In genomic region chr3:9750556-9751411, GRCh38 we compare ENCODE assay signal across 8 cellular contexts. TPM values are rescaled to one million over a fixed set of nuclear protein-coding genes. Genes with fewer than 3 reads are reported as not detected.
DNase-seq lines count a peak whose midpoint lies in the region; ATAC-seq and TF ChIP-seq lines count a peak whose summit lies in the region.

No MANE protein-coding gene starts in this region.

- no peaks in the 10 kb centered on the region for H3K9me2 ChIP-seq in OCI-LY1 (ENCODE audit: low read depth, low read length)

- peaks cover 31% of the 10 kb centered on the region for H3K4me1 ChIP-seq in OCI-LY1 (ENCODE audit: insufficient read depth, low read length, severe bottlenecking)
- H3K4me1 ChIP-seq in naive thymus-derived CD4-positive, alpha-beta T cell (ENCODE audit: control insufficient read depth in 2 of 2, insufficient read depth in 2 of 2, low read length in 2 of 2): peaks cover 13 to 22% of the 10 kb centered on the region in 2 donors

- peak overlapping the region; percentile 98 for H3K4me3 ChIP-seq in OCI-LY1 (ENCODE audit: low read depth, low read length, poor library complexity, severe bottlenecking)
- peak overlapping the region; percentile 84 for H3K4me3 ChIP-seq in naive thymus-derived CD4-positive, alpha-beta T cell (ENCODE audit: low read length)

- no peaks in the 10 kb centered on the region for H3K27me3 ChIP-seq in OCI-LY1 (ENCODE audit: insufficient read depth, low read length)
- H3K27me3 ChIP-seq in naive thymus-derived CD4-positive, alpha-beta T cell (ENCODE audit: control insufficient read depth in 2 of 2, insufficient read depth in 2 of 2, low read length in 2 of 2): no peaks in the 10 kb centered on the region

- no peaks in the 10 kb centered on the region for H3K9me3 ChIP-seq in OCI-LY1 (ENCODE audit: low read length)
- no peaks in the 10 kb centered on the region for H3K9me3 ChIP-seq in naive thymus-derived CD4-positive, alpha-beta T cell (ENCODE audit: control insufficient read depth in 2 of 3, low read length in 3 of 3)

- POLR2A ChIA-PET in naive thymus-derived CD4-positive, alpha-beta T cell (lab: Charles Lee): interaction anchor here (0.8 to 3.2 kb wide), 6 partner anchors 16 to 183 kb away, joined by 3 to 33 read pairs (median 4); partner anchors contain the start of genes ARPC4, BRPF1, CAMK1 and CRELD1

- no peak for TF ChIP-seq CTCF in OCI-LY1 (IDR thresholded peaks at IDR 0.05; ENCODE audit: low read length)

- peak overlapping the region; percentile 93 to 98 (median 96) for H3K4me3 Mint-ChIP-seq in naive thymus-derived CD4-positive, alpha-beta T cell

- H3K27ac ChIP-seq in OCI-LY1 (ENCODE audit: low read depth, low read length, poor library complexity, severe bottlenecking): peak overlapping the region; percentile 86
- peak overlapping the region; percentile 73 for H3K27ac ChIP-seq in naive thymus-derived CD4-positive, alpha-beta T cell (ENCODE audit: low read depth, low read length)

- H3K9me3 Mint-ChIP-seq in naive thymus-derived CD4-positive, alpha-beta T cell: peaks cover 0 to 2% (median 0%) of the 10 kb centered on the region in 11 donors

- H3K4me2 ChIP-seq in OCI-LY1 (ENCODE audit: low read length): peak overlapping the region; percentile 99

- peaks cover 62% of the 10 kb centered on the region for H3K36me3 ChIP-seq in OCI-LY1 (ENCODE audit: insufficient read depth, low read length)
- H3K36me3 ChIP-seq in naive thymus-derived CD4-positive, alpha-beta T cell (ENCODE audit: control insufficient read depth in 2 of 3, insufficient read depth in 3 of 3, low read length in 3 of 3): peaks cover 12 to 47% (median 14%) of the 10 kb centered on the region in 3 experiments

- peaks cover 4% of the 10 kb centered on the region; the same call in 1 of the 2 replicates for H3K79me2 ChIP-seq in OCI-LY1 (ENCODE audit: insufficient read depth, low read length)

- H3K4me1 Mint-ChIP-seq in naive thymus-derived CD4-positive, alpha-beta T cell: peaks cover 30 to 60% (median 50%) of the 10 kb centered on the region in 7 donors

- 0 out of 2 replicates have a peak, but pooled peaks cover 3% of the 10 kb centered on the region for H3F3A ChIP-seq in OCI-LY1 (ENCODE audit: insufficient read depth, low read length)

- H2AFZ ChIP-seq in OCI-LY1 (ENCODE audit: low read length): peak overlapping the region; percentile 77

- peaks cover 0 to 32% (median 20%) of the 10 kb centered on the region in 5 donors for H3K36me3 Mint-ChIP-seq in naive thymus-derived CD4-positive, alpha-beta T cell

- peak; percentile 47 for DNase-seq in ELR (ENCODE audit: low read depth)
- peak; percentile 17 for DNase-seq in dermis blood vessel endothelial cell
- DNase-seq in naive thymus-derived CD4-positive, alpha-beta T cell: no peak
- no peak for DNase-seq in NCI-H1092 treated with DMSO at 0.1 percent for 48 hours (lab: John Stamatoyannopoulos, UW)
- no peak for DNase-seq in NCI-H1048 (lab: John Stamatoyannopoulos, UW)
- no peak for DNase-seq in EL

- ATAC-seq in naive thymus-derived CD4-positive, alpha-beta T cell: no peak
- ATAC-seq in HG02798 (IDR thresholded peaks at IDR 0.05; ENCODE audit: poor library complexity, unreplicated experiment): no peak

- H3K9ac ChIP-seq in OCI-LY1 (ENCODE audit: low read length): peak overlapping the region; percentile 96

- H3K27me3 Mint-ChIP-seq in naive thymus-derived CD4-positive, alpha-beta T cell: no peaks in the 10 kb centered on the region

- intact Hi-C loops in naive thymus-derived CD4-positive, alpha-beta T cell (cut with micrococcal nuclease): loop anchor here (1.0 to 2.0 kb wide), 11 partner anchors 19 to 570 kb away; partner anchors contain the start of genes CAMK1 (in 2 of the 2), JAGN1 (in 2 of the 2), SETD5 (in 2 of the 2) and TADA3 (in 2 of the 2)

- no peaks in the 10 kb centered on the region for H4K20me1 ChIP-seq in OCI-LY1 (ENCODE audit: insufficient read depth, low read length)

- H3K27ac Mint-ChIP-seq in naive thymus-derived CD4-positive, alpha-beta T cell: peak overlapping the region; percentile 86 to 96 (median 93)

- CTCF ChIA-PET in naive thymus-derived CD4-positive, alpha-beta T cell (lab: Charles Lee): interaction anchor here (0.7 kb wide), 1 partner anchor 492 kb away, joined by 3 read pairs; no protein-coding TSS in a partner anchor

RNA-seq across cellular contexts. Expression of gene OGG1, which starts 1.0 kb away (rescaled TPM):
- 15.5 and 16.6 TPM in 2 replicates for total RNA-seq in dermis blood vessel endothelial cell
- total RNA-seq in naive thymus-derived CD4-positive, alpha-beta T cell: 10 to 100 TPM; 18.8 to 42.9 (median 31.6) TPM
- 10 to 100 TPM; 18.4 to 26.8 TPM for polyA plus RNA-seq in naive thymus-derived CD4-positive, alpha-beta T cell

RNA-seq across cellular contexts. Expression of gene CAMK1, which starts 19.0 kb away (rescaled TPM):
- 34.7 and 40.3 TPM in 2 replicates for total RNA-seq in dermis blood vessel endothelial cell
- 10 to 100 TPM in 2 of 5 experiments, 1 to 10 TPM in 3; 2.1 to 36.3 (median 2.5) TPM for total RNA-seq in naive thymus-derived CD4-positive, alpha-beta T cell
- 1 to 10 TPM in 1 of 2 donors, under 1 TPM in 1; 0.85 to 2.1 TPM for polyA plus RNA-seq in naive thymus-derived CD4-positive, alpha-beta T cell

RNA-seq across cellular contexts. Expression of gene BRPF1, which starts 19.2 kb away (rescaled TPM):
- 24.8 and 29.3 TPM in 2 replicates for total RNA-seq in dermis blood vessel endothelial cell
- 10 to 100 TPM; 32.0 to 42.4 (median 39.5) TPM for total RNA-seq in naive thymus-derived CD4-positive, alpha-beta T cell
- polyA plus RNA-seq in naive thymus-derived CD4-positive, alpha-beta T cell: 10 to 100 TPM in 1 of 2 donors, 1 to 10 TPM in 1; 9.2 to 24.6 TPM

RNA-seq across cellular contexts. Expression of gene TADA3, which starts 41.5 kb away (rescaled TPM):
- 39.5 and 60.6 TPM in 2 replicates for total RNA-seq in dermis blood vessel endothelial cell
- total RNA-seq in naive thymus-derived CD4-positive, alpha-beta T cell: 10 to 100 TPM; 31.6 to 67.4 (median 36.8) TPM
- polyA plus RNA-seq in naive thymus-derived CD4-positive, alpha-beta T cell: 10 to 100 TPM; 44.3 to 69.5 TPM

RNA-seq across cellular contexts. Expression of gene ARPC4, which starts 42.1 kb away (rescaled TPM):
- total RNA-seq in dermis blood vessel endothelial cell: 210 and 309 TPM in 2 replicates
- total RNA-seq in naive thymus-derived CD4-positive, alpha-beta T cell: 100 to 1,000 TPM; 128 to 273 (median 129) TPM
- polyA plus RNA-seq in naive thymus-derived CD4-positive, alpha-beta T cell: 100 to 1,000 TPM; 205 to 212 TPM

Comparison
In these comparisons a context has a peak if more than half of its experiments do, and no peak if none do; other contexts are left out.
1. DNase-seq: peak in ELR (single experiment) and dermis blood vessel endothelial cell (single experiment); none in naive thymus-derived CD4-positive, alpha-beta T cell (0 of 9), NCI-H1092 treated with DMSO at 0.1 percent for 48 hours (single experiment), NCI-H1048 (single experiment) and EL (single experiment).